In genomic region chr5:94793816-94794198, GRCh38 we compare ENCODE assay signal across 8 cellular contexts.
DNase-seq lines count a peak whose midpoint lies in the region; ATAC-seq and FAIRE-seq lines count a peak whose summit lies in the region.

No MANE protein-coding gene starts in this region.

- peaks cover 41% of the 10 kb centered on the region for H3K4me1 ChIP-seq in BLaER1

- H3K9me3 Mint-ChIP-seq in activated naive CD8-positive, alpha-beta T cell treated with anti-CD3 and anti-CD28 coated beads, Interleukin-2, amount 10 ng/mL, durations not matched to agents 7 days and 5 days: peaks cover 3% of the 10 kb centered on the region

- no peaks in the 10 kb centered on the region for H3K27me3 Mint-ChIP-seq in activated naive CD8-positive, alpha-beta T cell treated with anti-CD3 and anti-CD28 coated beads, Interleukin-2, amount 10 ng/mL, durations not matched to agents 7 days and 5 days

- no peak for FAIRE-seq in urothelium cell line (lab: Jason Lieb, UNC)

- peak overlapping the region; percentile 91 for H3K27ac Mint-ChIP-seq in activated naive CD8-positive, alpha-beta T cell treated with anti-CD3 and anti-CD28 coated beads, Interleukin-2, amount 10 ng/mL, durations not matched to agents 7 days and 5 days

- H3K9ac ChIP-seq in BLaER1: no peak overlapping the region

- H3K36me3 Mint-ChIP-seq in activated naive CD8-positive, alpha-beta T cell treated with anti-CD3 and anti-CD28 coated beads, Interleukin-2, amount 10 ng/mL, durations not matched to agents 7 days and 5 days: peaks cover 4% of the 10 kb centered on the region

- peak overlapping the region; percentile 78 for H3K4me2 ChIP-seq in BLaER1

- peak overlapping the region; percentile 60 for H3K4me3 Mint-ChIP-seq in activated naive CD8-positive, alpha-beta T cell treated with anti-CD3 and anti-CD28 coated beads, Interleukin-2, amount 10 ng/mL, durations not matched to agents 7 days and 5 days

- H3K4me1 Mint-ChIP-seq in activated naive CD8-positive, alpha-beta T cell treated with anti-CD3 and anti-CD28 coated beads, Interleukin-2, amount 10 ng/mL, durations not matched to agents 7 days and 5 days: peaks cover 34% of the 10 kb centered on the region

- DNase-seq in activated naive CD8-positive, alpha-beta T cell treated with anti-CD3 and anti-CD28 coated beads, Interleukin-2, amount 10 ng/mL, durations not matched to agents 7 days and 5 days: no peak
- no peak for DNase-seq in iPS-NIHi11 (ENCODE audit: low spot score)
- DNase-seq in urothelium cell line (ENCODE audit: low spot score): no peak
- DNase-seq in activated CD4-positive, alpha-beta T cell treated with anti-CD3 and anti-CD28 coated beads for 4 hours: no peak
- DNase-seq in mesenteric fat pad (ENCODE audit: low spot score): no peak

- no peaks in the 10 kb centered on the region for H3K27me3 ChIP-seq in BLaER1

- H4K20me1 ChIP-seq in BLaER1: no peaks in the 10 kb centered on the region

- no peak overlapping the region for H3K4me3 ChIP-seq in BLaER1

- ATAC-seq in GM19351 (IDR thresholded peaks at IDR 0.05; ENCODE audit: unreplicated experiment) (peak; percentile 52), HG03280 (IDR thresholded peaks at IDR 0.05; ENCODE audit: unreplicated experiment) (peak; percentile 31)
- ATAC-seq in activated naive CD8-positive, alpha-beta T cell treated with anti-CD3 and anti-CD28 coated beads, Interleukin-2, amount 10 ng/mL, durations not matched to agents 7 days and 5 days (ENCODE audit: low read depth): peak; percentile 21

- POLR2A ChIA-PET in activated naive CD8-positive, alpha-beta T cell treated with anti-CD3 and anti-CD28 coated beads, Interleukin-2, amount 10 ng/mL, durations not matched to agents 7 days and 5 days (lab: Charles Lee): interaction anchor here (0.6 kb wide), 1 partner anchor 593 kb away, joined by 3 read pairs; no protein-coding TSS in a partner anchor

- no peaks in the 10 kb centered on the region for H3K9me3 ChIP-seq in BLaER1

- no peaks in the 10 kb centered on the region for H3K36me3 ChIP-seq in BLaER1

- H3K27ac ChIP-seq in BLaER1: peak overlapping the region; percentile 54
